ENCODE assay signal across 31 cellular contexts in genomic region chr18:49018961-49019445, GRCh38.
DNase-seq lines count a peak whose midpoint lies in the region; ATAC-seq, FAIRE-seq and TF ChIP-seq lines count a peak whose summit lies in the region.
"Had no signal": no experiment of that assay in that cellular context is flagged by ENCODE, and none has a peak within 500 bp of the region (broad histone marks: within the 10 kb centered on the region; RNA-seq: fewer than 3 reads in every experiment).

No MANE protein-coding gene starts in this region.

- no peak overlapping the region for H3K27ac Mint-ChIP-seq in neural progenitor cell
- H3K27ac Mint-ChIP-seq: activated CD8-positive, alpha-beta T cell treated with anti-CD3 and anti-CD28 coated beads for 36 hours; activated naive CD4-positive, alpha-beta T cell treated with anti-CD3 and anti-CD28 coated beads, Interleukin-2, amount 50 U/mL, for 24 hours; activated T-cell treated with anti-CD3 and anti-CD28 coated beads, Interleukin-2, amount 50 U/mL, for 72 hours; B cell; WTC11 had no signal

- H3K9ac ChIP-seq in IMR-90 (ENCODE audit: low read depth, low read length) (no peak overlapping the region), kidney (ENCODE audit: low read length in 2 of 2) (no peak overlapping the region), neural progenitor cell (no peak overlapping the region)

- no peak overlapping the region for H3K18ac ChIP-seq in IMR-90 (ENCODE audit: low read depth, low read length)

- peak overlapping the region; percentile 100; the same call in 1 of the 2 replicates for H2AK5ac ChIP-seq in IMR-90 (ENCODE audit: low read depth, low read length)

- peaks cover 12% of the 10 kb centered on the region for H3K9me1 ChIP-seq in IMR-90 (ENCODE audit: insufficient read depth, low read length)

- H3K4me1 Mint-ChIP-seq in neural progenitor cell = peaks cover 15% of the 10 kb centered on the region
- H3K4me1 Mint-ChIP-seq: activated naive CD4-positive, alpha-beta T cell treated with anti-CD3 and anti-CD28 coated beads, Interleukin-2, amount 50 U/mL, for 24 hours had no signal

- no TSS peak for BruUV-seq in IMR-90 (replicated peaks; lab: Mats Ljungman, UMichigan)

- H2AFZ ChIP-seq in IMR-90 (replicated peaks; ENCODE audit: low read length, poor library complexity) (no peak overlapping the region), neural progenitor cell (replicated peaks) (no peak overlapping the region)

- CTCF ChIA-PET in IMR-90 (lab: Yijun Ruan, JAX) = interaction anchor here (1.0 kb wide), 1 partner anchor 160 kb away, joined by 3 read pairs; no protein-coding TSS in a partner anchor

- H3K27me3 ChIP-seq in IMR-90 (ENCODE audit: control insufficient read depth, insufficient read depth, low read length) = no peaks in the 10 kb centered on the region
- peaks cover 0 to 5% (median 0%) of the 10 kb centered on the region in 7 donors for H3K27me3 ChIP-seq in spleen (replicated peaks in 1 of 7)
- H3K27me3 ChIP-seq in neural progenitor cell = no peaks in the 10 kb centered on the region
- H3K27me3 ChIP-seq in HAP-1 (ENCODE audit: low read depth) = no peaks in the 10 kb centered on the region
- H3K27me3 ChIP-seq: foreskin keratinocyte had no signal

- H3K79me2 ChIP-seq in neural progenitor cell (ENCODE audit: low read depth) = no peaks in the 10 kb centered on the region

- no peak overlapping the region for H3K4me3 ChIP-seq in IMR-90 (ENCODE audit: insufficient read depth, low read depth, low read length)
- H3K4me3 ChIP-seq in kidney (ENCODE audit: low read length in 2 of 2) = no peak overlapping the region
- no peak overlapping the region for H3K4me3 ChIP-seq in spleen
- H3K4me3 ChIP-seq in neural progenitor cell = no peak overlapping the region
- H3K4me3 ChIP-seq in HAP-1 = no peak overlapping the region
- H3K4me3 ChIP-seq: lower lobe of right lung, thoracic aorta had no signal

- in situ Hi-C loops in IMR-90 (cut with MboI; ENCODE audit: low sequenced_read_pairs) (no loop called here), HAP-1 (cut with MboI; ENCODE audit: low sequenced_read_pairs) (no loop called here)

- no peaks in the 10 kb centered on the region for H3K9me3 Mint-ChIP-seq in neural progenitor cell
- H3K9me3 Mint-ChIP-seq: activated CD8-positive, alpha-beta T cell treated with anti-CD3 and anti-CD28 coated beads for 36 hours; activated naive CD4-positive, alpha-beta T cell treated with anti-CD3 and anti-CD28 coated beads, Interleukin-2, amount 50 U/mL, for 24 hours; activated T-cell treated with anti-CD3 and anti-CD28 coated beads, Interleukin-2, amount 50 U/mL, for 72 hours; WTC11 had no signal

- H3K9me3 ChIP-seq in IMR-90 (ENCODE audit: control insufficient read depth, insufficient read depth, low read length) = peaks cover 4% of the 10 kb centered on the region; the same call in 1 of the 2 replicates
- H3K9me3 ChIP-seq in kidney (ENCODE audit: control insufficient read depth in 1 of 2, low read length in 2 of 2) = no peaks in the 10 kb centered on the region
- H3K9me3 ChIP-seq in spleen = no peaks in the 10 kb centered on the region
- no peaks in the 10 kb centered on the region for H3K9me3 ChIP-seq in neural progenitor cell (ENCODE audit: low read depth)
- H3K9me3 ChIP-seq in HAP-1 = no peaks in the 10 kb centered on the region
- H3K9me3 ChIP-seq: Caco-2, lower lobe of right lung, thoracic aorta had no signal

- no peaks in the 10 kb centered on the region for H3K36me3 Mint-ChIP-seq in neural progenitor cell
- H3K36me3 Mint-ChIP-seq: activated naive CD4-positive, alpha-beta T cell treated with anti-CD3 and anti-CD28 coated beads, Interleukin-2, amount 50 U/mL, for 24 hours; WTC11 had no signal

- no peak overlapping the region for H3K23ac ChIP-seq in IMR-90 (ENCODE audit: low read depth, low read length)

- H4K8ac ChIP-seq in IMR-90 (ENCODE audit: low read depth in 2 of 2, low read length in 2 of 2) = no peak overlapping the region

- no peak for FAIRE-seq in kidney (lab: Jason Lieb, UNC)
- FAIRE-seq: islet of Langerhans, small intestine had no signal

- H2BK120ac ChIP-seq in IMR-90 (ENCODE audit: low read depth, low read length) = no peak overlapping the region

- no peaks in the 10 kb centered on the region for H3F3A ChIP-seq in neural progenitor cell (ENCODE audit: low read depth)

- DNase-seq in activated CD4-positive, CD25-positive, alpha-beta regulatory T cell treated with anti-CD3 and anti-CD28 coated beads, Interleukin-2, amount 50 U/mL, for 72 hours = peak; percentile 24
- DNase-seq in activated CD4-positive, CD25-positive, alpha-beta regulatory T cell (lab: John Stamatoyannopoulos, UW) = no peak
- DNase-seq in IMR-90 (no peak), kidney (peak; percentile 63), spleen (peak; percentile 76), Ammon's horn (ENCODE audit: low spot score) (no peak), neural progenitor cell (ENCODE audit: low spot score) (no peak), HAP-1 (ENCODE audit: low spot score in 2 of 2) (no peak)
- DNase-seq: 8988T; activated CD8-positive, alpha-beta T cell treated with anti-CD3 and anti-CD28 coated beads for 36 hours; activated T-cell treated with anti-CD3 and anti-CD28 coated beads, Interleukin-2, amount 50 U/mL, for 72 hours; Caco-2; cerebellar nuclear complex; effector CD8-positive, alpha-beta T cell; HCEC 1CT; hypothalamus; KBM-7; NCI-H1694; NCI-H2171 treated with DMSO at 0.1 percent for 48 hours; NCI-H526 treated with DMSO at 0.1 percent for 48 hours; RPMI8226; small intestine; stimulated activated CD4-positive, alpha-beta T cell treated with anti-CD3 and anti-CD28 coated beads, Interleukin-2, amount 100 ng/mL, for 48 hours; stimulated activated naive CD4-positive, alpha-beta T cell had no signal

- no peak overlapping the region for H3K14ac ChIP-seq in IMR-90 (replicated peaks; ENCODE audit: low read depth, low read length)

- POLR2A ChIA-PET in IMR-90 (lab: Charles Lee; ENCODE audit: unreplicated experiment) = no interaction called here

- intact Hi-C loops in IMR-90 (cut with micrococcal nuclease) (no loop called here), kidney (cut with DNase I) (no loop called here), spleen (cut with DNase I; ENCODE audit: low total_unique reads) (no loop called here)

- no peak overlapping the region for H2BK15ac ChIP-seq in IMR-90 (ENCODE audit: low read depth, low read length)

- WGBS in IMR-90 (ENCODE audit: extremely low coverage in 2 of 2, insufficient read length in 1 of 2), 2 experiments = 83% methylated on average over 1 of the region's 19 CpGs; no CpG with 5 or more reads in 1 of the 2 experiments
- WGBS in spleen, 5 donors = 89 to 97% (median 94%) methylated on average over 16 to 19 of the region's 19 CpGs

- H4K5ac ChIP-seq in IMR-90 (ENCODE audit: low read depth, low read length) = no peak overlapping the region

- TF ChIP-seq CTCF in IMR-90 (conservative IDR thresholded peaks at IDR 0.05; ENCODE audit: low read depth, low read length) = no peak
- TF ChIP-seq CTCF in kidney (IDR thresholded peaks at IDR 0.05; ENCODE audit: borderline replicate concordance, extremely low read depth, insufficient read depth) = no peak
- TF ChIP-seq CTCF in spleen (IDR thresholded peaks at IDR 0.05 in 8 of 11, conservative IDR thresholded peaks at IDR 0.05 in 3 of 11) = no peak
- no peak for TF ChIP-seq CTCF in neural progenitor cell (IDR thresholded peaks at IDR 0.05)

- H3K27ac ChIP-seq in IMR-90 (ENCODE audit: insufficient read depth, low read length) (no peak overlapping the region), kidney (ENCODE audit: low read depth in 2 of 2, low read length in 2 of 2) (no peak overlapping the region), spleen (no peak overlapping the region), neural progenitor cell (no peak overlapping the region)
- H3K27ac ChIP-seq: foreskin keratinocyte, lower lobe of right lung, thoracic aorta had no signal

- TF ChIP-seq POLR2A in IMR-90 (IDR thresholded peaks at IDR 0.05; ENCODE audit: low read depth, low read length) = no peak
- TF ChIP-seq POLR2A in spleen (IDR thresholded peaks at IDR 0.05) = no peak

- peaks cover 12% of the 10 kb centered on the region for H3K4me1 ChIP-seq in IMR-90 (ENCODE audit: control insufficient read depth, insufficient read depth, low read length)
- H3K4me1 ChIP-seq in kidney (ENCODE audit: control insufficient read depth in 1 of 2, insufficient read depth in 1 of 2, low read depth in 1 of 2, low read length in 2 of 2) = peaks cover 0 to 5% of the 10 kb centered on the region in 2 donors
- peaks cover 0 to 12% (median 7%) of the 10 kb centered on the region in 6 donors for H3K4me1 ChIP-seq in spleen
- peaks cover 5% of the 10 kb centered on the region for H3K4me1 ChIP-seq in neural progenitor cell
- H3K4me1 ChIP-seq in HAP-1 = no peaks in the 10 kb centered on the region
- H3K4me1 ChIP-seq: lower lobe of right lung had no signal

- peaks cover 14% of the 10 kb centered on the region for H3K27me3 Mint-ChIP-seq in neural progenitor cell (ENCODE audit: insufficient read depth, low read depth)
- H3K27me3 Mint-ChIP-seq: activated CD8-positive, alpha-beta T cell treated with anti-CD3 and anti-CD28 coated beads for 36 hours; activated naive CD4-positive, alpha-beta T cell treated with anti-CD3 and anti-CD28 coated beads, Interleukin-2, amount 50 U/mL, for 24 hours; B cell had no signal

- peaks cover 0 to 2% of the 10 kb centered on the region in 2 experiments; a peak in 1 of 4 replicates for H3K79me1 ChIP-seq in IMR-90 (ENCODE audit: low read depth in 1 of 2, low read length in 2 of 2)

- no peak overlapping the region for H3K4me3 Mint-ChIP-seq in neural progenitor cell
- H3K4me3 Mint-ChIP-seq: activated CD8-positive, alpha-beta T cell treated with anti-CD3 and anti-CD28 coated beads for 36 hours; activated naive CD4-positive, alpha-beta T cell treated with anti-CD3 and anti-CD28 coated beads, Interleukin-2, amount 50 U/mL, for 24 hours; activated T-cell treated with anti-CD3 and anti-CD28 coated beads, Interleukin-2, amount 50 U/mL, for 72 hours; B cell; WTC11 had no signal

- H3K4me2 ChIP-seq in IMR-90 (ENCODE audit: low read depth, low read length) (no peak overlapping the region), neural progenitor cell (no peak overlapping the region)

- H3K36me3 ChIP-seq in IMR-90 (ENCODE audit: control insufficient read depth, insufficient read depth, low read length) (no peaks in the 10 kb centered on the region), kidney (ENCODE audit: control insufficient read depth in 1 of 2, insufficient read depth in 2 of 2, low read length in 2 of 2) (no peaks in the 10 kb centered on the region), spleen (no peaks in the 10 kb centered on the region), neural progenitor cell (no peaks in the 10 kb centered on the region), HAP-1 (replicated peaks) (no peaks in the 10 kb centered on the region)
- H3K36me3 ChIP-seq: lower lobe of right lung, thoracic aorta had no signal

- TF ChIP-seq RAD21 in IMR-90 (IDR thresholded peaks at IDR 0.05; ENCODE audit: low read length) = no peak

- peak overlapping the region; percentile 71 for H2AK9ac ChIP-seq in IMR-90 (replicated peaks; ENCODE audit: low read depth, low read length, poor library complexity)

- peak overlapping the region; percentile 50; the same call in 1 of the 2 replicates for H3K4ac ChIP-seq in IMR-90 (ENCODE audit: low read depth, low read length)

- no peak for ATAC-seq in IMR-90 (ENCODE audit: low read depth)
- ATAC-seq: activated CD8-positive, alpha-beta T cell treated with anti-CD3 and anti-CD28 coated beads for 36 hours; activated T-cell treated with anti-CD3 and anti-CD28 coated beads, Interleukin-2, amount 50 U/mL, for 72 hours; foreskin keratinocyte; lower lobe of right lung; WTC11 had no signal

- H4K20me1 ChIP-seq in IMR-90 (ENCODE audit: insufficient read depth, low read length) = no peaks in the 10 kb centered on the region; the same call in 1 of the 2 replicates
- H4K20me1 ChIP-seq in neural progenitor cell (ENCODE audit: low read depth) = no peaks in the 10 kb centered on the region

- H4K91ac ChIP-seq in IMR-90 (ENCODE audit: insufficient read depth, low read depth, low read length) = peak overlapping the region; percentile 46; the same call in 1 of the 2 replicates

- H2BK20ac ChIP-seq in IMR-90 (ENCODE audit: low read depth, low read length) = 0 out of 2 replicates have a peak overlapping the region, but pooled peaks have one; percentile 54

- H3K56ac ChIP-seq in IMR-90 (ENCODE audit: extremely low read depth, insufficient read depth, low read length) = no peak overlapping the region

- H2BK5ac ChIP-seq in IMR-90 (ENCODE audit: low read depth, low read length, poor library complexity, severe bottlenecking) = no peak overlapping the region

- dilution Hi-C loops in IMR-90 (cut with HindIII; ENCODE audit: low sequenced_read_pairs, unreplicated experiment) = no loop called here

Comparison
In these comparisons a context has a peak if more than half of its experiments do, and no peak if none do; other contexts are left out.
1. DNase-seq: peak in activated CD4-positive, CD25-positive, alpha-beta regulatory T cell treated with anti-CD3 and anti-CD28 coated beads, Interleukin-2, amount 50 U/mL, for 72 hours (single experiment), kidney (single experiment) and spleen (single experiment); none in activated CD4-positive, CD25-positive, alpha-beta regulatory T cell (0 of 4), IMR-90 (single experiment), Ammon's horn (single experiment), neural progenitor cell (single experiment) and HAP-1 (0 of 2).